ENCODE assay signal across 25 cellular contexts in the genomic region with DNA sequence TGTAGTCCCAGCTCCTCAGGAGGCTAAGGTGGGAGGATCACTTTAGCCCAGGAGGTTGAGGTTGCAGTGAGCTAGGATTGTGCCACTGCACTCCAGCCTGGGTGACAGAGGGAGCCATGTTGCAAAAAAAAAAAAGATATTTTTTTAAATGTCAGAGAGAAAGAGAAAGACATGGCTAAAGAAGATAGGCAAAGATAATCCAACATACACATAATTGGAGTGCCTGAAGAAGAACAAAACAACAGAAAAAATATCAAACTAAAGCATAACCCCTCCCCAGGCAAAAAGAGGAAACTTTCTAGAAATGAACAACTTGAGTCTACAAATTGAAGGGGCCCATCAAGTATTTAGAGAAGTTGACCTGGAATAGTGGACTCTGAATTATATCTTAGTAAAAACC. TPM values are rescaled to one million over a fixed set of nuclear protein-coding genes. Genes with fewer than 3 reads are reported as not detected.
"Had no signal": no experiment of that assay in that cellular context is flagged by ENCODE, and none has a peak within 500 bp of the region (broad histone marks: within the 10 kb centered on the region; RNA-seq: fewer than 3 reads in every experiment).

No MANE protein-coding gene starts in this region.

- H3K4me2 ChIP-seq: PC-9 had no signal

- H2AFZ ChIP-seq: PC-9 had no signal

- H3K36me3 ChIP-seq: MG63, Peyer's patch, SJCRH30 had no signal

- DNase-seq: Karpas-422, KG1, MG63, NCI-H1092, NCI-H1105 treated with DMSO at 0.1 percent for 48 hours, NCI-H1417 treated with DMSO at 0.1 percent for 48 hours, NCI-H146, NCI-H1694 treated with DMSO at 0.1 percent for 48 hours, NCI-H1930, NCI-H2081, NCI-H2171, NCI-H226, NCI-H446, NCI-H510A, NCI-H524 treated with DMSO at 0.1 percent for 48 hours, NCI-H69, NCI-H774, OCI-M1, PC-9, SHP77 treated with DMSO at 0.1 percent for 48 hours, SJCRH30 had no signal

- H3K27ac ChIP-seq: PC-9, Peyer's patch, SJCRH30 had no signal

- H3K27me3 ChIP-seq: MG63, Peyer's patch, SJCRH30 had no signal

- H3K4me1 ChIP-seq: SJCRH30 had no signal

- H3K4me3 ChIP-seq: MG63, PC-9, Peyer's patch, SJCRH30 had no signal

- H3K9me3 ChIP-seq: MG63, SJCRH30 had no signal

RNA-seq across cellular contexts. Expression of a gene that starts 14.0 kb away (rescaled TPM):
- total RNA-seq: HT-29, PC-9, Peyer's patch, Right ventricle myocardium inferior, RPMI7951 had no signal
